In the genomic region with DNA sequence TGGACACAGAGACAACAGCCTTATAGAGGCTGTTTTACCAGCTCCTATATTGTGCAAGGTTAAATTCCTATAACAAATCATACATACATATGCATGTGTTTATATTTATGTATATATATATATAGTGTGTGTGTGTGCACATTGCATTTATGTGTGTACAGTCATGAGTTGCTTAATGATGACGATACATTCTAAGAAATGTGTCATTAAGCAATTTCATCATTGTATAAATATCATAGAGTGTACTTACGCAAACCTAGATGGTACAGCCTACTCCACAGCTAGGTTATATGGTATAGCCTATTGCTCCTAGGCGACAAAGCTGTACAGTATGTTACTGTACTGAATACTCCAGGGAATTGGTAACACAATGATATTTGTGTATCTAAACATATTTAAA, we compare ENCODE assay signal across 23 cellular contexts. TPM values are rescaled to one million over a fixed set of nuclear protein-coding genes. Genes with fewer than 3 reads are reported as not detected.
DNase-seq lines count a peak whose midpoint lies in the region; ATAC-seq and TF ChIP-seq lines count a peak whose summit lies in the region.
"Had no signal": no experiment of that assay in that cellular context is flagged by ENCODE, and none has a peak within 500 bp of the region (broad histone marks: within the 10 kb centered on the region; RNA-seq: fewer than 3 reads in every experiment).

No MANE protein-coding gene starts in this region.

- H3K9ac ChIP-seq in GM23248 (no peak overlapping the region), IMR-90 (ENCODE audit: low read depth, low read length) (no peak overlapping the region)
- H3K9ac ChIP-seq: BLaER1, SK-N-SH had no signal

- no peaks in the 10 kb centered on the region for H3K4me1 Mint-ChIP-seq in stimulated activated naive CD8-positive, alpha-beta T cell treated with anti-CD3 and anti-CD28 coated beads, Interleukin-15, amount 100 ng/mL, for 72 hours

- no peak overlapping the region for H3K27ac Mint-ChIP-seq in stimulated activated naive CD8-positive, alpha-beta T cell treated with anti-CD3 and anti-CD28 coated beads, Interleukin-15, amount 100 ng/mL, for 72 hours
- H3K27ac Mint-ChIP-seq: CD4-positive, alpha-beta T cell had no signal

- H4K5ac ChIP-seq in IMR-90 (ENCODE audit: low read depth, low read length): no peak overlapping the region

- no peaks in the 10 kb centered on the region for H3K27me3 ChIP-seq in GM23248 (replicated peaks; ENCODE audit: insufficient read depth)
- H3K27me3 ChIP-seq in IMR-90 (ENCODE audit: control insufficient read depth, insufficient read depth, low read length): no peaks in the 10 kb centered on the region; the same call in 1 of the 2 replicates
- no peaks in the 10 kb centered on the region for H3K27me3 ChIP-seq in tibial artery
- H3K27me3 ChIP-seq in left ventricle myocardium inferior (ENCODE audit: low read depth): no peaks in the 10 kb centered on the region
- H3K27me3 ChIP-seq: BLaER1 had no signal

- in situ Hi-C loops in GM23248 (cut with MboI): no loop called here
- in situ Hi-C loops in IMR-90 (cut with MboI; ENCODE audit: low sequenced_read_pairs): no loop called here

- H3K4me3 ChIP-seq in GM23248: no peak overlapping the region
- no peak overlapping the region for H3K4me3 ChIP-seq in IMR-90 (ENCODE audit: insufficient read depth, low read depth, low read length)
- no peak overlapping the region for H3K4me3 ChIP-seq in choroid plexus epithelial cell (ENCODE audit: low read depth, low read length)
- H3K4me3 ChIP-seq in skeletal muscle cell (ENCODE audit: low read depth, low read length): no peak overlapping the region
- H3K4me3 ChIP-seq in tibial artery: no peak overlapping the region
- no peak overlapping the region for H3K4me3 ChIP-seq in left ventricle myocardium inferior
- H3K4me3 ChIP-seq: BLaER1, HAP-1 had no signal

- TF ChIP-seq RAD21 in IMR-90 (IDR thresholded peaks at IDR 0.05; ENCODE audit: low read length): no peak

- no peak overlapping the region for H2AK9ac ChIP-seq in IMR-90 (replicated peaks; ENCODE audit: low read depth, low read length, poor library complexity)

- no peak overlapping the region for H2BK120ac ChIP-seq in IMR-90 (ENCODE audit: low read depth, low read length)

- H3K9me2 ChIP-seq in GM23248 (ENCODE audit: insufficient read depth): no peaks in the 10 kb centered on the region
- H3K9me2 ChIP-seq: SK-N-SH had no signal

- H2BK5ac ChIP-seq in IMR-90 (ENCODE audit: low read depth, low read length, poor library complexity, severe bottlenecking): no peak overlapping the region

- H3K4me1 ChIP-seq in GM23248 (ENCODE audit: insufficient read depth) (no peaks in the 10 kb centered on the region), IMR-90 (ENCODE audit: control insufficient read depth, insufficient read depth, low read length) (no peaks in the 10 kb centered on the region), tibial artery (no peaks in the 10 kb centered on the region), left ventricle myocardium inferior (no peaks in the 10 kb centered on the region)
- H3K4me1 ChIP-seq: BLaER1, Caco-2, HAP-1 had no signal

- peaks cover 6% of the 10 kb centered on the region for H3K27me3 Mint-ChIP-seq in stimulated activated naive CD8-positive, alpha-beta T cell treated with anti-CD3 and anti-CD28 coated beads, Interleukin-15, amount 100 ng/mL, for 72 hours
- H3K27me3 Mint-ChIP-seq: CD4-positive, alpha-beta T cell had no signal

- 81 to 82% methylated on average over 3 of the region's 3 CpGs for WGBS in GM23248 (ENCODE audit: low coverage in 1 of 2, low lambda C conversion rate in 2 of 2, missing lambda C conversion rate in 2 of 2), 2 experiments
- no CpG with 5 or more reads among the region's 3 CpGs for WGBS in IMR-90 (ENCODE audit: extremely low coverage in 2 of 2, insufficient read length in 1 of 2), 2 experiments

- no peak overlapping the region for H3K56ac ChIP-seq in IMR-90 (ENCODE audit: extremely low read depth, insufficient read depth, low read length)

- H3F3A ChIP-seq in GM23248 (ENCODE audit: insufficient read depth): no peaks in the 10 kb centered on the region

- H3K14ac ChIP-seq in IMR-90 (replicated peaks; ENCODE audit: low read depth, low read length): no peak overlapping the region

- CTCF ChIA-PET in IMR-90 (lab: Yijun Ruan, JAX): no interaction called here

- no peak overlapping the region for H4K8ac ChIP-seq in IMR-90 (ENCODE audit: low read depth in 2 of 2, low read length in 2 of 2)

- no peak for TF ChIP-seq POLR2A in IMR-90 (IDR thresholded peaks at IDR 0.05; ENCODE audit: low read depth, low read length)

- TF ChIP-seq CTCF in IMR-90 (conservative IDR thresholded peaks at IDR 0.05; ENCODE audit: low read depth, low read length): no peak
- no peak for TF ChIP-seq CTCF in choroid plexus epithelial cell (conservative IDR thresholded peaks at IDR 0.05; ENCODE audit: low read depth, low read length)
- TF ChIP-seq CTCF in tibial artery (IDR thresholded peaks at IDR 0.05): no peak
- TF ChIP-seq CTCF in left ventricle myocardium inferior (IDR thresholded peaks at IDR 0.05; ENCODE audit: borderline replicate concordance): no peak

- no TSS peak for BruUV-seq in IMR-90 (replicated peaks; lab: Mats Ljungman, UMichigan)

- H3K4ac ChIP-seq in IMR-90 (ENCODE audit: low read depth, low read length): no peak overlapping the region

- H3K4me2 ChIP-seq in GM23248 (ENCODE audit: unreplicated experiment) (no peak overlapping the region), IMR-90 (ENCODE audit: low read depth, low read length) (no peak overlapping the region)
- H3K4me2 ChIP-seq: BLaER1, SK-N-SH had no signal

- no peaks in the 10 kb centered on the region for H3K79me1 ChIP-seq in IMR-90 (ENCODE audit: low read depth in 1 of 2, low read length in 2 of 2)

- no peak overlapping the region for H2BK20ac ChIP-seq in IMR-90 (ENCODE audit: low read depth, low read length)

- no peak overlapping the region for H2BK15ac ChIP-seq in IMR-90 (ENCODE audit: low read depth, low read length)

- intact Hi-C loops in IMR-90 (cut with micrococcal nuclease) (no loop called here), tibial artery (cut with DNase I; ENCODE audit: low total_unique reads) (loop anchor here (10.0 kb wide), 1 partner anchor 137 kb away; the partner anchor contains the start of gene FGFBP3), left ventricle myocardium inferior (cut with micrococcal nuclease) (no loop called here)

- no peak overlapping the region for H3K4me3 Mint-ChIP-seq in stimulated activated naive CD8-positive, alpha-beta T cell treated with anti-CD3 and anti-CD28 coated beads, Interleukin-15, amount 100 ng/mL, for 72 hours
- H3K4me3 Mint-ChIP-seq: CD4-positive, alpha-beta T cell had no signal

- H3K9me3 ChIP-seq in GM23248 (ENCODE audit: low read depth) (no peaks in the 10 kb centered on the region), IMR-90 (ENCODE audit: control insufficient read depth, insufficient read depth, low read length) (no peaks in the 10 kb centered on the region), tibial artery (no peaks in the 10 kb centered on the region), left ventricle myocardium inferior (replicated peaks) (peaks cover 5% of the 10 kb centered on the region)
- H3K9me3 ChIP-seq: BLaER1, HAP-1, SK-N-SH had no signal

- no peaks in the 10 kb centered on the region for H3K36me3 ChIP-seq in GM23248 (ENCODE audit: low read depth)
- H3K36me3 ChIP-seq in IMR-90 (ENCODE audit: control insufficient read depth, insufficient read depth, low read length): no peaks in the 10 kb centered on the region
- H3K36me3 ChIP-seq in tibial artery: no peaks in the 10 kb centered on the region
- H3K36me3 ChIP-seq in left ventricle myocardium inferior: no peaks in the 10 kb centered on the region
- H3K36me3 ChIP-seq: BLaER1, HAP-1 had no signal

- no peaks in the 10 kb centered on the region for H3K9me3 Mint-ChIP-seq in stimulated activated naive CD8-positive, alpha-beta T cell treated with anti-CD3 and anti-CD28 coated beads, Interleukin-15, amount 100 ng/mL, for 72 hours
- H3K9me3 Mint-ChIP-seq: CD4-positive, alpha-beta T cell had no signal

- no peak overlapping the region for H2AK5ac ChIP-seq in IMR-90 (ENCODE audit: low read depth, low read length)

- H2AFZ ChIP-seq in GM23248: no peak overlapping the region
- no peak overlapping the region for H2AFZ ChIP-seq in IMR-90 (replicated peaks; ENCODE audit: low read length, poor library complexity)

- H3K79me2 ChIP-seq in GM23248 (ENCODE audit: insufficient read depth): no peaks in the 10 kb centered on the region

- H4K20me1 ChIP-seq in GM23248 (ENCODE audit: insufficient read depth) (no peaks in the 10 kb centered on the region), IMR-90 (ENCODE audit: insufficient read depth, low read length) (no peaks in the 10 kb centered on the region)
- H4K20me1 ChIP-seq: BLaER1 had no signal

- no peak overlapping the region for H3K23ac ChIP-seq in IMR-90 (ENCODE audit: low read depth, low read length)

- H3K9me1 ChIP-seq in IMR-90 (ENCODE audit: insufficient read depth, low read length): no peaks in the 10 kb centered on the region

- ATAC-seq in IMR-90 (ENCODE audit: low read depth): peak; percentile 32; the same call in 1 of the 2 replicates
- no peak for ATAC-seq in stimulated activated naive CD8-positive, alpha-beta T cell treated with anti-CD3 and anti-CD28 coated beads, Interleukin-15, amount 100 ng/mL, for 72 hours

- DNase-seq in GM23248: peak; percentile 18
- peak; percentile 61 for DNase-seq in IMR-90
- DNase-seq in choroid plexus epithelial cell (ENCODE audit: low read depth): peak; percentile 12
- peak; percentile 7 for DNase-seq in skeletal muscle cell (ENCODE audit: low read depth)
- DNase-seq in tibial artery: no peak
- DNase-seq in stimulated activated naive CD8-positive, alpha-beta T cell treated with anti-CD3 and anti-CD28 coated beads, Interleukin-15, amount 100 ng/mL, for 72 hours: no peak
- DNase-seq in left ventricle myocardium inferior: no peak
- DNase-seq: ACHN; Caco-2; CD4-positive, alpha-beta T cell; DMS 273 treated with DMSO at 0.1 percent for 48 hours; DMS79 treated with DMSO at 0.1 percent for 48 hours; KG1; NCI-H1417 treated with DMSO at 0.1 percent for 48 hours; NCI-H187; NCI-H2107; NCI-H446 treated with DMSO at 0.1 percent for 48 hours; NCI-H526 treated with DMSO at 0.1 percent for 48 hours; RPMI8226; SIG-M5; SK-N-SH had no signal

- H3K18ac ChIP-seq in IMR-90 (ENCODE audit: low read depth, low read length): no peak overlapping the region

- H4K91ac ChIP-seq in IMR-90 (ENCODE audit: insufficient read depth, low read depth, low read length): no peak overlapping the region

- no peak overlapping the region for H3K27ac ChIP-seq in GM23248
- H3K27ac ChIP-seq in IMR-90 (ENCODE audit: insufficient read depth, low read length): no peak overlapping the region
- no peak overlapping the region for H3K27ac ChIP-seq in tibial artery
- no peak overlapping the region for H3K27ac ChIP-seq in left ventricle myocardium inferior (replicated peaks)
- H3K27ac ChIP-seq: BLaER1 had no signal

- POLR2A ChIA-PET in IMR-90 (lab: Charles Lee; ENCODE audit: unreplicated experiment): no interaction called here

- dilution Hi-C loops in IMR-90 (cut with HindIII; ENCODE audit: low sequenced_read_pairs, unreplicated experiment): no loop called here

RNA-seq across cellular contexts. Expression of gene TNKS2, which starts 30.1 kb away (rescaled TPM):
- 29.3 and 31.5 TPM in 2 replicates for total RNA-seq in GM23248 (2014; rRNA removed; shearing (Covaris generic))
- polyA plus RNA-seq in GM23248 (2016; fragmentation: Nextera tagmentation; extraction: Ambion mirVana): 13.9 and 14.4 TPM in 2 replicates
- total RNA-seq in IMR-90 (2012; rRNA removed): 41.4 and 49.4 TPM in 2 replicates
- 13.3 and 17.0 TPM in 2 replicates for polyA plus RNA-seq in IMR-90 (2012; rRNA removed)
- polyA plus RNA-seq in IMR-90 (2012; cell fraction: cytosol; rRNA removed): 3.5 and 4.6 TPM in 2 replicates
- polyA plus RNA-seq in IMR-90 (2012; cell fraction: nucleus; rRNA removed; ENCODE audit: low replicate concordance): 4.7 and 22.3 TPM in 2 replicates
- total RNA-seq in left ventricle myocardium inferior: 13.8 TPM

Comparison
In these comparisons a context has a peak if more than half of its experiments do, and no peak if none do; other contexts are left out.
1. DNase-seq: peak in GM23248 (single experiment), IMR-90 (single experiment), choroid plexus epithelial cell (single experiment) and skeletal muscle cell (single experiment); none in tibial artery (0 of 2), stimulated activated naive CD8-positive, alpha-beta T cell treated with anti-CD3 and anti-CD28 coated beads, Interleukin-15, amount 100 ng/mL, for 72 hours (0 of 2) and left ventricle myocardium inferior (single experiment).